6 cellular contexts compared by ENCODE assay signal in the genomic region with DNA sequence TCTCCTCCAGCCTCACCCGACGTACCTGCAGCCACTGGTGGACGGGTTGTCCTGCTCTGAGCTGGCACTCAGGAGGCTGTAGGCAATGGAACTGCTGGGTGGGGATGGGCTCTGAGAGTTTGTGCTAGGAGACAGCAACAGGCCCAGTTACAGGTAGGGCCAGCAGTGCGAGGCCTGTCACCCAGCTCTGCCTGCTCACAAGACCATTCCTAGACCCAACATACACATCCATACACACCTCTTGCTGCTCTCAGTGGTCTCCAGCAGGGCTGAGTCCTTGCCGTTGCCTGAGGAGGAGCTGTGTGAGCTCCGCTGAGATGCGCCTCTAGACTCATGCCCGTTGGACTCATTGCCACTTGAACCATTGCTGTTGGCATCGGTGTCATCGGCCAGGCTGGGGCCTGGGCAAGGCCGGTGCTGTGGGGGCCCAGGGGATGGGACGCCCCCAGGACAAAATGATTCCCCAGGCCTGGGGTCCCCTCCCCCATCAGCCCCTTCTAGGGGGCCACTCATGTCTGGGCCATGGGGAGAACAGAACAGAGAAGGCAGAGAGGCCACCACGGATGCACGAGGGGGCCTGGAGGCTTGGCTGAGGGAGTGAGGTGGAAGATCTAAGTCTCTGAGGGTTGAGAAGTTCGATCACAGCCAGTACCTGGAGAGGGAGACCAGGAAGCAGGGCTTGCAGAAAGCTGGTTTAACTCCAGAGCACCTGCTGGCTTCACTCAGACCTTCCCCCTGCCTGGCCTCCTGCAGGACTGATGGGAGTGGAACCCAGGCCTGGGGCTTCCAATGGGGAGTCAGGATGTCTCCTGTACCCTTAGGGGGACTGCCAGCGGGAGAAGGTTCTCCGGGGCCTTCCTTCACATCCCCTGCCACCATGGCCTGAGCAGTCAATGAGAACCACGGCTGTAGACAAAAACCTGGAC. TPM values are rescaled to one million over a fixed set of nuclear protein-coding genes. Genes with fewer than 3 reads are reported as not detected.
DNase-seq lines count a peak whose midpoint lies in the region; ATAC-seq and TF ChIP-seq lines count a peak whose summit lies in the region.

No MANE protein-coding gene starts in this region.

- H3K27ac ChIP-seq in trophoblast cell (ENCODE audit: low read depth, low read length), result no peak overlapping the region

- H3K79me2 ChIP-seq in trophoblast cell (ENCODE audit: control insufficient read depth, insufficient read depth, low read length, poor library complexity), result peaks cover 2% of the 10 kb centered on the region

- peaks cover 8% of the 10 kb centered on the region for H3K27me3 Mint-ChIP-seq in brain

- H3K36me3 ChIP-seq in trophoblast cell (ENCODE audit: control insufficient read depth in 1 of 2, insufficient read depth in 2 of 2, low read length in 2 of 2), result peaks cover 41 to 45% of the 10 kb centered on the region in 2 experiments

- H3K9ac ChIP-seq in trophoblast cell (ENCODE audit: low read length), result no peak overlapping the region

- H2BK5ac ChIP-seq in trophoblast cell (ENCODE audit: low read depth, low read length, poor library complexity), result no peak overlapping the region

- H3K4me2 ChIP-seq in trophoblast cell (ENCODE audit: low read length), result peak overlapping the region; percentile 89

- peaks cover 0 to 2% (median 0%) of the 10 kb centered on the region in 5 experiments for H3K9me3 Mint-ChIP-seq in brain

- H3K18ac ChIP-seq in trophoblast cell (ENCODE audit: low read length), result peak overlapping the region; percentile 21

- peak overlapping the region in 3 of 5 experiments; percentile 76 to 98 (median 92) for H3K27ac Mint-ChIP-seq in brain

- no peak overlapping the region for H3K4me3 Mint-ChIP-seq in brain

- no peaks in the 10 kb centered on the region for H3K9me3 ChIP-seq in trophoblast cell (ENCODE audit: insufficient read depth, low read depth, low read length)

- H3K4me1 ChIP-seq in trophoblast cell (ENCODE audit: control insufficient read depth in 1 of 2, insufficient read depth in 2 of 2, low read length in 2 of 2), result peaks cover 16 to 26% of the 10 kb centered on the region in 2 experiments

- no peak overlapping the region for H3K4me3 ChIP-seq in trophoblast cell (ENCODE audit: low read depth, low read length)

- ATAC-seq in HG02938 (IDR thresholded peaks at IDR 0.05; ENCODE audit: unreplicated experiment) (peak; percentile 4), GM18861 (IDR thresholded peaks at IDR 0.05; ENCODE audit: unreplicated experiment) (no peak)

- no peak overlapping the region for H4K91ac ChIP-seq in trophoblast cell (ENCODE audit: low read depth, low read length)

- H3K4ac ChIP-seq in trophoblast cell (ENCODE audit: low read depth, low read length), result no peak overlapping the region

- WGBS in trophoblast cell (ENCODE audit: extremely low coverage, insufficient coverage, insufficient read length), result no CpG with 5 or more reads among the region's 18 CpGs

- no peak overlapping the region for H2AK5ac ChIP-seq in trophoblast cell (ENCODE audit: low read length)

- peaks cover 9% of the 10 kb centered on the region for H3K79me1 ChIP-seq in trophoblast cell (ENCODE audit: low read length)

- peak overlapping the region; percentile 28 for H2AFZ ChIP-seq in trophoblast cell (ENCODE audit: insufficient read depth, low read length, poor library complexity)

- DNase-seq in trophoblast cell, result no peak
- DNase-seq in DMS153 treated with DMSO at 0.1 percent for 48 hours (lab: John Stamatoyannopoulos, UW; ENCODE audit: unreplicated experiment), result no peak
- DNase-seq in NOMO-1 treated with DMSO at 0.1 percent for 48 hours (lab: John Stamatoyannopoulos, UW; ENCODE audit: unreplicated experiment), result no peak

- H3K23ac ChIP-seq in trophoblast cell (ENCODE audit: low read length), result no peak overlapping the region

- no peak overlapping the region for H2BK12ac ChIP-seq in trophoblast cell (ENCODE audit: low read length)

- peaks cover 41% of the 10 kb centered on the region for H3K36me3 Mint-ChIP-seq in brain

- no peak overlapping the region for H4K8ac ChIP-seq in trophoblast cell (ENCODE audit: low read depth, low read length)

- no peak overlapping the region for H4K12ac ChIP-seq in trophoblast cell (ENCODE audit: low read depth, low read length)

- no peak for TF ChIP-seq CTCF in brain (conservative IDR thresholded peaks at IDR 0.05)

- no peak overlapping the region for H3K14ac ChIP-seq in trophoblast cell (ENCODE audit: low read length)

- no peaks in the 10 kb centered on the region for H3K27me3 ChIP-seq in trophoblast cell (ENCODE audit: insufficient read depth, low read length)

- no peak overlapping the region for H2BK120ac ChIP-seq in trophoblast cell (ENCODE audit: insufficient read depth, low read length, poor library complexity)

- peaks cover 19% of the 10 kb centered on the region for H3K4me1 Mint-ChIP-seq in brain

RNA-seq across cellular contexts. Expression of a gene that starts 1.7 kb away (rescaled TPM):
- 34.2 TPM for polyA plus RNA-seq in brain (ENCODE audit: insufficient read depth, low read depth, low replicate concordance)
- 13.5 and 14.1 TPM in 2 replicates for polyA plus RNA-seq in trophoblast cell (2013)

RNA-seq across cellular contexts. Expression of a gene that starts 12.3 kb away (rescaled TPM):
- polyA plus RNA-seq in brain (ENCODE audit: insufficient read depth, low read depth, low replicate concordance), result 375 TPM
- polyA plus RNA-seq in trophoblast cell (2013), result 31.6 and 33.5 TPM in 2 replicates

RNA-seq across cellular contexts. Expression of a gene that starts 25.7 kb away (rescaled TPM):
- 47.2 TPM for polyA plus RNA-seq in brain (ENCODE audit: insufficient read depth, low read depth, low replicate concordance)
- 7.4 and 7.6 TPM in 2 replicates for polyA plus RNA-seq in trophoblast cell (2013)

RNA-seq across cellular contexts. Expression of a gene that starts 26.6 kb away (rescaled TPM):
- polyA plus RNA-seq in brain (ENCODE audit: insufficient read depth, low read depth, low replicate concordance), result not detected
- polyA plus RNA-seq in trophoblast cell (2013), result 0.29 and 0.49 TPM in 2 replicates

RNA-seq across cellular contexts. Expression of a gene that starts 32.1 kb away (rescaled TPM):
- 0.22 TPM for polyA plus RNA-seq in brain (ENCODE audit: insufficient read depth, low read depth, low replicate concordance)
- polyA plus RNA-seq in trophoblast cell (2013), result 0.26 and 0.31 TPM in 2 replicates
